Comparison of ENCODE assay signal across 30 cellular contexts in the genomic region with DNA sequence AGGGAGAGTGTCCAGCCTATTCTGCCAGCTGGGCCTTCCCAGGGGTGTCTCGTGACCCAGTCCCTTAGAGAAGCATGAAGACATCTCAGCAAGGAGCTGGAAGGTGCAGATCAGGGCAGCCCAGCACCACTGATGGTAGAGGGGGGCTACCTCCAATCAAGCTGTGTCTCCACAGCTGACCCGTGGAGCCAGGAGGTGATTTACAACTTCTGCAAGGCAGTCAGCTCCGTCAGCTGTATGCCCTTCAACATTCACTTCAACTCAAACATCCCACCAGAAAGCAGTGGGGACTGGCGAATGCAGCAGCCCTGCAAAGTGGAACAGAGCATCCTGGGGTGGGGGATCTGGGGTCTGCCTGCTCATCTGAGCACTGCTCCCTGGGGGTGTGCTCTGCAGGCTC. TPM values are rescaled to one million over a fixed set of nuclear protein-coding genes. Genes with fewer than 3 reads are reported as not detected.
"Had no signal": no experiment of that assay in that cellular context is flagged by ENCODE, and none has a peak within 500 bp of the region (broad histone marks: within the 10 kb centered on the region; RNA-seq: fewer than 3 reads in every experiment).

No MANE protein-coding gene starts in this region.

- H3K4me3 ChIP-seq: esophagus squamous epithelium, gastrocnemius medialis, heart right ventricle, lower lobe of right lung, mucosa of descending colon had no signal

- H3K27ac ChIP-seq: esophagus squamous epithelium, gastrocnemius medialis, heart right ventricle, lower lobe of right lung had no signal

- H3K4me1 ChIP-seq: esophagus squamous epithelium, gastrocnemius medialis, heart right ventricle, lower lobe of right lung had no signal

- ATAC-seq: effector memory CD8-positive, alpha-beta T cell; gastrocnemius medialis; heart right ventricle; left colon; left lobe of liver; left ventricle myocardium superior; lower lobe of right lung; mucosa of descending colon had no signal

- H3K36me3 ChIP-seq: esophagus squamous epithelium, gastrocnemius medialis, heart right ventricle, lower lobe of right lung had no signal

- DNase-seq: cortex of kidney; effector CD8-positive, alpha-beta T cell; effector memory CD8-positive, alpha-beta T cell; esophagus squamous epithelium; foreskin fibroblast; foreskin melanocyte; gastrocnemius medialis; glutamatergic neuron; heart right ventricle; hippocampal formation; kidney; kidney glomerular epithelial cell; left colon; left ventricle myocardium superior; lower lobe of right lung; mesenchymal stem cell; mucosa of descending colon had no signal

- H3K27ac Mint-ChIP-seq: dendritic cell treated with granulocyte-macrophage colony-stimulating factor and Interleukin-4, amounts not matched to agents 40 ng/mL and 50 ng/mL, for 4 days; effector memory CD8-positive, alpha-beta T cell; mesothelial cell of epicardium had no signal

- H3K9me3 Mint-ChIP-seq: dendritic cell treated with granulocyte-macrophage colony-stimulating factor and Interleukin-4, amounts not matched to agents 40 ng/mL and 50 ng/mL, for 4 days; effector memory CD8-positive, alpha-beta T cell; mesothelial cell of epicardium had no signal

- H3K36me3 Mint-ChIP-seq: mesothelial cell of epicardium had no signal

- H3K4me1 Mint-ChIP-seq: mesothelial cell of epicardium had no signal

- H3K9me3 ChIP-seq: esophagus squamous epithelium, gastrocnemius medialis, lower lobe of right lung, mucosa of descending colon had no signal

- H3K4me3 Mint-ChIP-seq: dendritic cell treated with granulocyte-macrophage colony-stimulating factor and Interleukin-4, amounts not matched to agents 40 ng/mL and 50 ng/mL, for 4 days; effector memory CD8-positive, alpha-beta T cell; mesothelial cell of epicardium had no signal

- H3K27me3 ChIP-seq: esophagus squamous epithelium, gastrocnemius medialis, heart right ventricle had no signal

- H3K27me3 Mint-ChIP-seq: dendritic cell treated with granulocyte-macrophage colony-stimulating factor and Interleukin-4, amounts not matched to agents 40 ng/mL and 50 ng/mL, for 4 days had no signal

RNA-seq across cellular contexts. Expression of a gene that starts 32.6 kb away (rescaled TPM):
- total RNA-seq: cerebellum, dermis microvascular lymphatic vessel endothelial cell, endothelial cell of umbilical vein, epithelial cell of proximal tubule, esophagus squamous epithelium, gastrocnemius medialis, glomerular endothelial cell, heart right ventricle, kidney, left colon, left lobe of liver, left ventricle myocardium superior, lower leg skin, lower lobe of right lung, lung microvascular endothelial cell, mesenteric fat pad, mesothelial cell of epicardium, mucosa of descending colon, myocyte had no signal
- polyA plus RNA-seq: endothelial cell of umbilical vein, esophagus, heart right ventricle had no signal
